Comparison of ENCODE assay signal across 12 cellular contexts in the genomic region with DNA sequence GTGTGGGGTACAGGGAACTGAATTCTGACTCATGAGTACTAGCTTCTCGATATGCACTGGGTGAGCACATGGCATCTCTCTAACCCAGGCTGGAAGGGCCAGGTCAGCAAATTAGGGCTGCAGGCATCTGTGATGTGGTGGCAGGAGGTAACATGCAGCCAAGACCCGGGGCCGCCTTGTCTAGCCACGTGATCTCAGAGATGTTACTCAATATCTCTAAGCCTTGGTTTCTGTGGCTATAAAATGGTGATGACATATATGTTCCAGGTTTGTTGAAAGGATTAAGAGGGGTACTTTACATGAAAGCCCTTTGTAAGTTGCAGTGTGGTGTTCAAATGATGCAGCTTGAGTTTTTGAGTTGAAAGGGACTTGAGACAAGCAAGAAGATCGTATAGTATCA. TPM values are rescaled to one million over a fixed set of nuclear protein-coding genes. Genes with fewer than 3 reads are reported as not detected.
DNase-seq lines count a peak whose midpoint lies in the region; TF ChIP-seq lines count a peak whose summit lies in the region.
"Had no signal": no experiment of that assay in that cellular context is flagged by ENCODE, and none has a peak within 500 bp of the region (broad histone marks: within the 10 kb centered on the region; RNA-seq: fewer than 3 reads in every experiment).

No MANE protein-coding gene starts in this region.

- H3K9me3 ChIP-seq in parathyroid adenoma (ENCODE audit: control insufficient read depth, low read length) (no peaks in the 10 kb centered on the region), testis (no peaks in the 10 kb centered on the region)

- intact Hi-C loops in testis (cut with DNase I; ENCODE audit: low total_unique reads) (no loop called here), dorsolateral prefrontal cortex (cut with DNase I) (no loop called here)

- H3K4me1 ChIP-seq in parathyroid adenoma (peaks cover 9% of the 10 kb centered on the region), testis (peaks cover 4% of the 10 kb centered on the region)

- no peak for TF ChIP-seq POLR2A in testis (IDR thresholded peaks at IDR 0.05)

- H3K79me2 ChIP-seq in parathyroid adenoma, result peaks cover 23% of the 10 kb centered on the region

- H3K27ac ChIP-seq in VCaP (peak overlapping the region; percentile 98), parathyroid adenoma (peak overlapping the region; percentile 24), testis (no peak overlapping the region), dorsolateral prefrontal cortex (no peak overlapping the region)
- H3K27ac ChIP-seq: 22Rv1 had no signal

- H3K9ac ChIP-seq in parathyroid adenoma, result no peak overlapping the region

- no peak for TF ChIP-seq CTCF in VCaP (conservative IDR thresholded peaks at IDR 0.05)
- TF ChIP-seq CTCF in parathyroid adenoma (IDR thresholded peaks at IDR 0.05), result no peak
- no peak for TF ChIP-seq CTCF in testis (IDR thresholded peaks at IDR 0.05)
- no peak for TF ChIP-seq CTCF in dorsolateral prefrontal cortex (IDR thresholded peaks at IDR 0.05 in 54 of 56, conservative IDR thresholded peaks at IDR 0.05 in 2 of 56; ENCODE audit: low read depth in 1 of 56, partially characterized antibody in 56 of 56)

- 93 to 95% methylated on average over 5 of the region's 5 CpGs for WGBS in testis, 2 donors

- H3K4me3 ChIP-seq in parathyroid adenoma (ENCODE audit: low read depth, low read length) (no peak overlapping the region), testis (no peak overlapping the region), dorsolateral prefrontal cortex (no peak overlapping the region)

- H3K27me3 ChIP-seq in parathyroid adenoma (ENCODE audit: control insufficient read depth, insufficient read depth, low read length) (no peaks in the 10 kb centered on the region), testis (no peaks in the 10 kb centered on the region), dorsolateral prefrontal cortex (peaks cover 0 to 58% (median 31%) of the 10 kb centered on the region in 45 donors)

- H2AFZ ChIP-seq in parathyroid adenoma, result no peak overlapping the region

- DNase-seq in DMS153 (lab: John Stamatoyannopoulos, UW), result peak; percentile 22
- no peak for DNase-seq in DMS153 treated with DMSO at 0.1 percent for 48 hours (lab: John Stamatoyannopoulos, UW; ENCODE audit: unreplicated experiment)
- DNase-seq in MV-4-11 (lab: John Stamatoyannopoulos, UW), result peak; percentile 96
- DNase-seq in testis, result no peak
- no peak for DNase-seq in dorsolateral prefrontal cortex
- no peak for DNase-seq in mucosa of gallbladder (ENCODE audit: low spot score)
- DNase-seq: activated CD8-positive, alpha-beta memory T cell treated with anti-CD3 and anti-CD28 coated beads, Interleukin-2, amount 50 U/mL, for 4 hours; naive B cell had no signal

- no peak overlapping the region for H3K4me2 ChIP-seq in parathyroid adenoma (ENCODE audit: low read length)

- H3K36me3 ChIP-seq in parathyroid adenoma (ENCODE audit: control insufficient read depth, insufficient read depth, low read length), result no peaks in the 10 kb centered on the region
- no peaks in the 10 kb centered on the region for H3K36me3 ChIP-seq in testis (ENCODE audit: low read depth, missing control alignments)

RNA-seq across cellular contexts. Expression of gene ST14, which starts 3.2 kb away (rescaled TPM):
- total RNA-seq in testis, result 1 to 10 TPM in 1 of 2 donors, under 1 TPM in 1; 0.55 to 2.4 TPM
- polyA plus RNA-seq in testis (ENCODE audit: insufficient read depth, low read depth, low replicate concordance), result 5.8 TPM
- 1 to 10 TPM in 104 of 120 experiments, under 1 TPM in 16; 0.36 to 8.6 (median 1.7) TPM for total RNA-seq in dorsolateral prefrontal cortex
- total RNA-seq in mucosa of gallbladder, result 193 TPM
- total RNA-seq: SK-MEL-5 had no signal

Comparison
In these comparisons a context has a peak if more than half of its experiments do, and no peak if none do; other contexts are left out.
1. DNase-seq: peak in DMS153 (single experiment) and MV-4-11 (single experiment); none in DMS153 treated with DMSO at 0.1 percent for 48 hours (single experiment), testis (single experiment), dorsolateral prefrontal cortex (0 of 10) and mucosa of gallbladder (single experiment).
2. H3K27ac ChIP-seq: peak in VCaP (single experiment) and parathyroid adenoma (single experiment); none in testis (0 of 2) and dorsolateral prefrontal cortex (0 of 59).
3. RNA of gene ST14, which starts 3.2 kb away (total RNA-seq): 193 TPM in mucosa of gallbladder (single experiment); 0.55 to 2.4 TPM in testis and 0.36 to 8.6 TPM in dorsolateral prefrontal cortex; every median in the first group is over 10 times any median in the second.